1 cellular context compared by ENCODE assay signal in genomic region chr9:19048966-19049871, GRCh38.
A peak's percentile ranks its signal among the peaks of the same experiment; 100 is the strongest.
TF ChIP-seq lines count a peak whose summit lies in the region.

Gene RRAGA, plus strand, starts transcription at chr9:19049427. Its CDS starts 233 bp downstream, at chr9:19049660.

TF ChIP-seq in K562, 482 proteins besides CTCF, POLR2A, EP300 and RAD21 (continued from another document):
- TF ChIP-seq ZBTB40 (IDR thresholded peaks at IDR 0.05) (peak; percentile 81), ZBTB40 (CRISPR knock-in tag; IDR thresholded peaks at IDR 0.05) (no peak), TCF7L2 (IDR thresholded peaks at IDR 0.05; ENCODE audit: low read depth, low read length) (no peak), CTBP1 (IDR thresholded peaks at IDR 0.05; ENCODE audit: borderline replicate concordance) (peak; percentile 54; the same call in 1 of the 2 replicates), SP1 (CRISPR knock-in tag; IDR thresholded peaks at IDR 0.05) (peak; percentile 70; the same call in 1 of the 2 replicates), NCOA2 (IDR thresholded peaks at IDR 0.05; ENCODE audit: partially characterized antibody in 2 of 2) (no peak), SOX6 (IDR thresholded peaks at IDR 0.05) (peak; percentile 53), HES1 (IDR thresholded peaks at IDR 0.05; ENCODE audit: low read depth) (no peak), ZNF408 (CRISPR knock-in tag; IDR thresholded peaks at IDR 0.05; ENCODE audit: low read depth) (no peak), MAZ (CRISPR knock-in tag; conservative IDR thresholded peaks at IDR 0.05 in 1 of 2, IDR thresholded peaks at IDR 0.05 in 1 of 2) (peak; percentile 45 to 60; a peak in 2 of 4 replicates), FOXA3 (CRISPR knock-in tag; conservative IDR thresholded peaks at IDR 0.05 in 1 of 2, IDR thresholded peaks at IDR 0.05 in 1 of 2) (no peak), ARID4B (CRISPR knock-in tag; IDR thresholded peaks at IDR 0.05) (peak; percentile 71; the same call in 1 of the 2 replicates), BDP1 (IDR thresholded peaks at IDR 0.05; ENCODE audit: insufficient read depth, insufficient read length) (no peak), NEUROD1 (IDR thresholded peaks at IDR 0.05; ENCODE audit: borderline replicate concordance, low read depth, low read length, partially characterized antibody) (peak; percentile 15), SUPT5H (IDR thresholded peaks at IDR 0.05) (peak; percentile 88), CC2D1A (IDR thresholded peaks at IDR 0.05) (peak; percentile 66; the same call in 1 of the 2 replicates), ZBTB1 (CRISPR knock-in tag; IDR thresholded peaks at IDR 0.05; ENCODE audit: borderline replicate concordance, low read depth) (peak; percentile 89)
TF ChIP-seq in K562: peak in this region for 102.
